Comparison of ENCODE assay signal across 6 cellular contexts in genomic region chr4:126201251-126202138, GRCh38.
DNase-seq lines count a peak whose midpoint lies in the region; ATAC-seq, FAIRE-seq and TF ChIP-seq lines count a peak whose summit lies in the region.
"Not testable (repeated sequence)": the region's sequence is repeated elsewhere in the genome, so short reads cannot be mapped to it uniquely, and the experiment has no call there.

No MANE protein-coding gene starts in this region.

- peak; percentile 59 for ATAC-seq in K562
- not testable (repeated sequence) for ATAC-seq in Right ventricle myocardium inferior
- peak; percentile 9 for ATAC-seq in stimulated activated naive CD8-positive, alpha-beta T cell treated with anti-CD3 and anti-CD28 coated beads, Interleukin-15, Interleukin-2, amounts not matched to agents 100 U/mL and 50 U/mL, for 24 hours

- not testable (repeated sequence) for H3K27ac ChIP-seq in K562 (ENCODE audit: extremely low read depth, low read depth, low read length); kidney (ENCODE audit: low read depth in 2 of 2, low read length in 2 of 2); osteoblast (ENCODE audit: low read depth, low read length)

- DNase-seq in K562 (ENCODE audit: extremely low read depth in 1 of 4, low spot score in 3 of 4); stimulated activated naive CD8-positive, alpha-beta T cell treated with anti-CD3 and anti-CD28 coated beads, Interleukin-15, Interleukin-2, amounts not matched to agents 100 U/mL and 50 U/mL, for 24 hours: not testable (repeated sequence)
- DNase-seq in Right ventricle myocardium inferior (ENCODE audit: missing footprints) (peak; percentile 67), kidney (peak; percentile 56), mesenteric fat pad (ENCODE audit: low spot score) (peak; percentile 80), osteoblast (ENCODE audit: insufficient read length, low spot score, missing footprints) (peak; percentile 62)

- not testable (repeated sequence) for BruUV-seq in K562 (replicated peaks; lab: Mats Ljungman, UMichigan)

- not testable (repeated sequence) for TF ChIP-seq EP300 in K562 (IDR thresholded peaks at IDR 0.05; ENCODE audit: low read length)

- not testable (repeated sequence) for TF ChIP-seq CTCF in K562 (IDR thresholded peaks at IDR 0.05 in 2 of 3, conservative IDR thresholded peaks at IDR 0.05 in 1 of 3; ENCODE audit: insufficient read depth in 2 of 3, low read depth in 1 of 3, low read length in 3 of 3); kidney (IDR thresholded peaks at IDR 0.05; ENCODE audit: borderline replicate concordance, extremely low read depth, insufficient read depth); osteoblast (IDR thresholded peaks at IDR 0.05; ENCODE audit: extremely low read depth, low read depth, low read length)

- H3K4me2 ChIP-seq in K562 (ENCODE audit: insufficient read depth, low read length), result peak overlapping the region; percentile 49
- not testable (repeated sequence) for H3K4me2 ChIP-seq in osteoblast (ENCODE audit: insufficient read depth, low read length)

- not testable (repeated sequence) for TF ChIP-seq POLR2A in K562 (conservative IDR thresholded peaks at IDR 0.05)

- H3K4me1 ChIP-seq in K562 (replicated peaks in 1 of 2; ENCODE audit: control insufficient read depth in 2 of 2, insufficient read depth in 2 of 2, low read length in 2 of 2); kidney (ENCODE audit: control insufficient read depth in 1 of 2, insufficient read depth in 1 of 2, low read depth in 1 of 2, low read length in 2 of 2); osteoblast (ENCODE audit: insufficient read depth, low read length): not testable (repeated sequence)

- not testable (repeated sequence) for H3K9ac ChIP-seq in K562 (ENCODE audit: insufficient read depth in 1 of 2, low read depth in 2 of 2, low read length in 2 of 2); kidney (ENCODE audit: low read length in 2 of 2)

- H3K79me2 ChIP-seq in K562 (ENCODE audit: control insufficient read depth, insufficient read depth, low read length); osteoblast (ENCODE audit: insufficient read depth, low read length): not testable (repeated sequence)

- CTCF ChIA-PET in K562 (lab: Yijun Ruan, JAX; ENCODE audit: low intra/inter-chr PET ratio), result not testable (repeated sequence)

- not testable (repeated sequence) for H3K36me3 ChIP-seq in K562 (ENCODE audit: control insufficient read depth, insufficient read depth, low read length); kidney (ENCODE audit: control insufficient read depth in 1 of 2, insufficient read depth in 2 of 2, low read length in 2 of 2); osteoblast (ENCODE audit: insufficient read depth, low read length)

- in situ Hi-C loops in K562 (cut with MboI), result not testable (repeated sequence)

- TF ChIP-seq RAD21 in K562 (CRISPR knock-in tag; conservative IDR thresholded peaks at IDR 0.05 in 1 of 2, IDR thresholded peaks at IDR 0.05 in 1 of 2), result not testable (repeated sequence)

- intact Hi-C loops in K562 (cut with micrococcal nuclease); Right ventricle myocardium inferior (cut with DNase I); kidney (cut with DNase I): not testable (repeated sequence)

- not testable (repeated sequence) for FAIRE-seq in K562 (lab: Jason Lieb, UNC); kidney (lab: Jason Lieb, UNC)

- POLR2A ChIA-PET in K562 (lab: Yijun Ruan, JAX), result interaction anchor here (1.7 kb wide), 1 partner anchor 9 kb away, joined by 5 read pairs; no protein-coding TSS in a partner anchor

- H3K27me3 ChIP-seq in K562 (ENCODE audit: control insufficient read depth in 2 of 2, insufficient read depth in 2 of 2, low read length in 2 of 2); osteoblast (ENCODE audit: insufficient read depth, low read length): not testable (repeated sequence)

- not testable (repeated sequence) for H3K4me3 ChIP-seq in K562; kidney (ENCODE audit: low read length in 2 of 2); osteoblast (ENCODE audit: insufficient read depth, low read length)

- not testable (repeated sequence) for H4K20me1 ChIP-seq in K562 (replicated peaks; ENCODE audit: control insufficient read depth, insufficient read depth, low read length); osteoblast (ENCODE audit: insufficient read depth, low read length)

- not testable (repeated sequence) for H3K9me1 ChIP-seq in K562 (ENCODE audit: control insufficient read depth, insufficient read depth, low read length)

- 13% methylated on average over 22 of the region's 53 CpGs for WGBS in K562 (ENCODE audit: insufficient coverage, low coverage, missing lambda C conversion rate)

- not testable (repeated sequence) for H3K9me3 ChIP-seq in K562 (replicated peaks; ENCODE audit: control insufficient read depth, insufficient read depth, low read depth, low read length); kidney (ENCODE audit: control insufficient read depth in 1 of 2, low read length in 2 of 2); osteoblast (ENCODE audit: low read depth, low read length)

- H2AFZ ChIP-seq in K562 (ENCODE audit: low read depth, low read length), result peak overlapping the region; percentile 79
- H2AFZ ChIP-seq in osteoblast (ENCODE audit: low read length), result not testable (repeated sequence)
